17 cellular contexts compared by ENCODE assay signal in genomic region chr13:39405107-39405506, GRCh38.
"Had no signal": no experiment of that assay in that cellular context is flagged by ENCODE, and none has a peak within 500 bp of the region (broad histone marks: within the 10 kb centered on the region; RNA-seq: fewer than 3 reads in every experiment).

No MANE protein-coding gene starts in this region.

- H3K4me1 ChIP-seq: colonic mucosa, parathyroid adenoma had no signal

- ATAC-seq: activated CD4-positive, CD25-positive, alpha-beta regulatory T cell treated with anti-CD3 and anti-CD28 coated beads, Interleukin-2, amount 50 U/mL, for 24 hours; activated CD8-positive, alpha-beta T cell treated with anti-CD3 and anti-CD28 coated beads, Interleukin-2, amount 10 ng/mL, durations not matched to agents 7 days and 5 days; sciatic nerve; stimulated activated effector memory CD8-positive, alpha-beta T cell treated with anti-CD3 and anti-CD28 coated beads, Interleukin-12 subunit alpha, Interleukin-12 subunit beta, amount 100 ng/mL, for 72 hours; upper lobe of right lung had no signal

- H3K79me2 ChIP-seq: parathyroid adenoma had no signal

- H3K9me3 ChIP-seq: colonic mucosa, thoracic aorta, upper lobe of right lung had no signal

- H2AFZ ChIP-seq: parathyroid adenoma had no signal

- H3K4me3 ChIP-seq: colonic mucosa, lung, thoracic aorta, upper lobe of right lung had no signal

- H3K27ac ChIP-seq: brain microvascular endothelial cell, colonic mucosa, parathyroid adenoma, thoracic aorta, upper lobe of right lung had no signal

- H3K27me3 ChIP-seq: brain microvascular endothelial cell, colonic mucosa, upper lobe of right lung had no signal

- H3K36me3 ChIP-seq: brain microvascular endothelial cell, colonic mucosa, thoracic aorta, upper lobe of right lung had no signal

- H3K9ac ChIP-seq: parathyroid adenoma had no signal

- DNase-seq: activated CD4-positive, alpha-beta T cell treated with anti-CD3 and anti-CD28 coated beads, Interleukin-2, amount 10 ng/mL, durations not matched to agents 7 days and 5 days; activated CD8-positive, alpha-beta T cell treated with anti-CD3 and anti-CD28 coated beads, Interleukin-2, amount 10 ng/mL, durations not matched to agents 7 days and 5 days; activated naive CD4-positive, alpha-beta T cell treated with anti-CD3 and anti-CD28 coated beads for 36 hours; activated T-cell treated with anti-CD3 and anti-CD28 coated beads, Interleukin-2, amount 50 U/mL, for 24 hours; anterior cingulate cortex; brain microvascular endothelial cell; colonic mucosa; foreskin fibroblast; hypothalamus; stimulated activated CD4-positive, alpha-beta T cell treated with anti-CD3 and anti-CD28 coated beads, Interleukin-4, amount 100 ng/mL, for 24 hours; upper lobe of right lung had no signal
